ENCODE assay signal across 28 cellular contexts in genomic region chr19:40390084-40390742, GRCh38. TPM values are rescaled to one million over a fixed set of nuclear protein-coding genes. Genes with fewer than 3 reads are reported as not detected.
"Had no signal": no experiment of that assay in that cellular context is flagged by ENCODE, and none has a peak within 500 bp of the region (broad histone marks: within the 10 kb centered on the region; RNA-seq: fewer than 3 reads in every experiment).

Gene HIPK4 (minus strand): TSS chr19:40390181. CDS start chr19:40389902, 279 bp downstream.

- H3K27me3 ChIP-seq: colonic mucosa, esophagus muscularis mucosa, foreskin keratinocyte, heart right ventricle, sigmoid colon, transverse colon, upper lobe of right lung, uterus had no signal

- H3K4me3 Mint-ChIP-seq: natural killer cell; stimulated activated memory B cell treated with anti-CD40 and anti-IgM and Interleukin-4, amounts not matched to agents 10 μg/mL and 1 μg/mL and 100 μg/mL, for 72 hours; stimulated activated naive CD8-positive, alpha-beta T cell treated with anti-CD3 and anti-CD28 coated beads, Interleukin-15, Interleukin-2, amounts not matched to agents 100 ng/mL and 50 ng/mL, for 24 hours had no signal

- H3K4me1 ChIP-seq: colonic mucosa, esophagus muscularis mucosa, foreskin keratinocyte, psoas muscle, sigmoid colon, transverse colon, uterus had no signal

- FAIRE-seq: endothelial cell of umbilical vein, islet of Langerhans had no signal

- H3K27me3 Mint-ChIP-seq: stimulated activated naive CD8-positive, alpha-beta T cell treated with anti-CD3 and anti-CD28 coated beads, Interleukin-15, Interleukin-2, amounts not matched to agents 100 ng/mL and 50 ng/mL, for 24 hours had no signal

- H3K9me3 ChIP-seq: colonic mucosa, esophagus muscularis mucosa, heart right ventricle, lower lobe of right lung, psoas muscle, sigmoid colon, transverse colon, upper lobe of right lung, uterus had no signal

- H3K27ac Mint-ChIP-seq: natural killer cell; stimulated activated memory B cell treated with anti-CD40 and anti-IgM and Interleukin-4, amounts not matched to agents 10 μg/mL and 1 μg/mL and 100 μg/mL, for 72 hours; stimulated activated naive CD8-positive, alpha-beta T cell treated with anti-CD3 and anti-CD28 coated beads, Interleukin-15, Interleukin-2, amounts not matched to agents 100 ng/mL and 50 ng/mL, for 24 hours had no signal

- H3K27ac ChIP-seq: colonic mucosa, esophagus muscularis mucosa, foreskin keratinocyte, heart right ventricle, lower lobe of right lung, psoas muscle, sigmoid colon, transverse colon, uterus had no signal

- DNase-seq: colonic mucosa; dermis blood vessel endothelial cell; effector memory CD4-positive, alpha-beta T cell; foreskin keratinocyte; glutamatergic neuron; heart right ventricle; hippocampal formation; left colon; left ventricle myocardium superior; lower lobe of right lung; natural killer cell; psoas muscle; sigmoid colon; stimulated activated CD4-positive, alpha-beta T cell treated with anti-CD3 and anti-CD28 coated beads, Interleukin-4, amount 100 ng/mL, for 4 hours; transverse colon; upper lobe of right lung; uterus had no signal

- ATAC-seq: foreskin keratinocyte; heart right ventricle; left colon; left ventricle myocardium superior; lower lobe of right lung; natural killer cell; psoas muscle; right cardiac atrium; stimulated activated memory B cell treated with anti-CD40 and anti-IgM and Interleukin-4, amounts not matched to agents 10 μg/mL and 1 μg/mL and 100 μg/mL, for 72 hours; upper lobe of right lung had no signal

- H3K36me3 ChIP-seq: colonic mucosa, esophagus muscularis mucosa, heart right ventricle, lower lobe of right lung, sigmoid colon, transverse colon, upper lobe of right lung, uterus had no signal

- H3K4me3 ChIP-seq: colonic mucosa, esophagus muscularis mucosa, heart right ventricle, lower lobe of right lung, psoas muscle, sigmoid colon, transverse colon, upper lobe of right lung, uterus had no signal

- H3K4me1 Mint-ChIP-seq: natural killer cell; stimulated activated memory B cell treated with anti-CD40 and anti-IgM and Interleukin-4, amounts not matched to agents 10 μg/mL and 1 μg/mL and 100 μg/mL, for 72 hours had no signal

- H3K36me3 Mint-ChIP-seq: natural killer cell; stimulated activated memory B cell treated with anti-CD40 and anti-IgM and Interleukin-4, amounts not matched to agents 10 μg/mL and 1 μg/mL and 100 μg/mL, for 72 hours had no signal

- H3K9me3 Mint-ChIP-seq: natural killer cell; stimulated activated memory B cell treated with anti-CD40 and anti-IgM and Interleukin-4, amounts not matched to agents 10 μg/mL and 1 μg/mL and 100 μg/mL, for 72 hours; stimulated activated naive CD8-positive, alpha-beta T cell treated with anti-CD3 and anti-CD28 coated beads, Interleukin-15, Interleukin-2, amounts not matched to agents 100 ng/mL and 50 ng/mL, for 24 hours had no signal

RNA-seq across cellular contexts. Expression of gene HIPK4, which starts in this region (rescaled TPM):
- total RNA-seq: colonic mucosa, endothelial cell of umbilical vein, epithelial cell of proximal tubule, kidney epithelial cell, left ventricle myocardium superior, renal cortical epithelial cell, skeletal muscle tissue had no signal
- polyA plus RNA-seq: neural cell had no signal
